ENCODE assay signal across 12 cellular contexts in genomic region chr11:1880746-1881441, GRCh38. TPM values are rescaled to one million over a fixed set of nuclear protein-coding genes. Genes with fewer than 3 reads are reported as not detected.
A peak's percentile ranks its signal among the peaks of the same experiment; 100 is the strongest.
DNase-seq lines count a peak whose midpoint lies in the region; ATAC-seq, FAIRE-seq and TF ChIP-seq lines count a peak whose summit lies in the region.
"Had no signal": no experiment of that assay in that cellular context is flagged by ENCODE, and none has a peak within 500 bp of the region (broad histone marks: within the 10 kb centered on the region; RNA-seq: fewer than 3 reads in every experiment).

No MANE protein-coding gene starts in this region.

- no peaks in the 10 kb centered on the region for H3K79me1 ChIP-seq in H1 (ENCODE audit: low read depth, low read length)

- CTCF ChIA-PET in H1 (lab: Charles Lee; ENCODE audit: partially characterized antibody) = interaction anchor here (1.3 to 4.8 kb wide), 18 partner anchors 10 to 271 kb away, joined by 3 to 170 read pairs (median 11); partner anchors contain the start of genes PRR33, SYT8 and TNNI2

- H3K9me3 ChIP-seq in H1 (ENCODE audit: insufficient read depth in 2 of 2, low read depth in 1 of 2, low read length in 1 of 2) = no peaks in the 10 kb centered on the region
- H3K9me3 ChIP-seq in ovary = no peaks in the 10 kb centered on the region
- H3K9me3 ChIP-seq: MG63 had no signal

- 0 out of 2 replicates have a peak overlapping the region, but pooled peaks have one; percentile 92 for H2BK15ac ChIP-seq in H1 (ENCODE audit: low read length)

- H4K20me1 ChIP-seq in H1 (replicated peaks in 1 of 2; ENCODE audit: control insufficient read depth in 1 of 2, insufficient read depth in 2 of 2, low read length in 2 of 2) = no peaks in the 10 kb centered on the region

- peak; percentile 9 for ATAC-seq in stimulated activated naive CD8-positive, alpha-beta T cell treated with anti-CD3 and anti-CD28 coated beads, Interleukin-15, amount 100 ng/mL, for 72 hours
- ATAC-seq in stimulated activated naive CD8-positive, alpha-beta T cell treated with anti-CD3 and anti-CD28 coated beads, Interleukin-15, Interleukin-2, amounts not matched to agents 100 U/mL and 50 U/mL, for 24 hours = no peak
- no peak for ATAC-seq in GM21723 (IDR thresholded peaks at IDR 0.05; ENCODE audit: unreplicated experiment)

- H3K27me3 Mint-ChIP-seq in stimulated activated naive CD8-positive, alpha-beta T cell treated with anti-CD3 and anti-CD28 coated beads, Interleukin-15, amount 100 ng/mL, for 72 hours = no peaks in the 10 kb centered on the region
- no peaks in the 10 kb centered on the region for H3K27me3 Mint-ChIP-seq in endothelial cell (ENCODE audit: unreplicated experiment)

- TF ChIP-seq CTCF in H1 (IDR thresholded peaks at IDR 0.05; ENCODE audit: control extremely low read depth in 1 of 3, insufficient read depth in 1 of 3, low read depth in 1 of 3, low read length in 3 of 3) (no peak), ovary (IDR thresholded peaks at IDR 0.05) (no peak), endothelial cell (IDR thresholded peaks at IDR 0.05; ENCODE audit: unreplicated experiment) (no peak)

- peak overlapping the region; percentile 75; the same call in 1 of the 2 replicates for H4K8ac ChIP-seq in H1 (ENCODE audit: extremely low read depth, insufficient read depth, low read length)

- no peak overlapping the region for H3K4me3 Mint-ChIP-seq in stimulated activated naive CD8-positive, alpha-beta T cell treated with anti-CD3 and anti-CD28 coated beads, Interleukin-15, amount 100 ng/mL, for 72 hours
- H3K4me3 Mint-ChIP-seq in endothelial cell (ENCODE audit: unreplicated experiment) = no peak overlapping the region

- peak overlapping the region; percentile 50; the same call in 1 of the 2 replicates for H2BK12ac ChIP-seq in H1 (ENCODE audit: low read depth, low read length)

- no peak overlapping the region for H3K4ac ChIP-seq in H1 (replicated peaks; ENCODE audit: insufficient read length, low read depth, low read length)

- POLR2A ChIA-PET in H1 (lab: Charles Lee; ENCODE audit: partially characterized antibody) = no interaction called here

- DNase-seq in stimulated activated naive CD8-positive, alpha-beta T cell treated with anti-CD3 and anti-CD28 coated beads, Interleukin-15, amount 100 ng/mL, for 72 hours = peak in 1 of 2 donors; percentile 14
- DNase-seq in stimulated activated naive CD8-positive, alpha-beta T cell treated with anti-CD3 and anti-CD28 coated beads, Interleukin-15, Interleukin-2, amounts not matched to agents 100 U/mL and 50 U/mL, for 24 hours = no peak
- DNase-seq in H1 (ENCODE audit: low read depth in 1 of 2, low spot score in 2 of 2) (no peak), ovary (peak in 1 of 5 donors; percentile 15), HK-2 (ENCODE audit: unreplicated experiment) (no peak), hypothalamus (lab: John Stamatoyannopoulos, UW) (no peak), endothelial cell (ENCODE audit: low spot score) (no peak)
- DNase-seq: small intestine, T-helper 9 cell had no signal

- H3K27ac Mint-ChIP-seq in stimulated activated naive CD8-positive, alpha-beta T cell treated with anti-CD3 and anti-CD28 coated beads, Interleukin-15, amount 100 ng/mL, for 72 hours = peak overlapping the region in 1 of 2 donors; percentile 92
- no peak overlapping the region for H3K27ac Mint-ChIP-seq in endothelial cell (ENCODE audit: unreplicated experiment)

- peak overlapping the region; percentile 42 for H4K91ac ChIP-seq in H1 (replicated peaks; ENCODE audit: insufficient read length, low read length)

- H3K79me2 ChIP-seq in H1 (ENCODE audit: control insufficient read depth in 1 of 2, insufficient read depth in 2 of 2, low read length in 2 of 2) = no peaks in the 10 kb centered on the region

- peaks cover 56% of the 10 kb centered on the region for H3K4me1 Mint-ChIP-seq in stimulated activated naive CD8-positive, alpha-beta T cell treated with anti-CD3 and anti-CD28 coated beads, Interleukin-15, amount 100 ng/mL, for 72 hours
- no peaks in the 10 kb centered on the region for H3K4me1 Mint-ChIP-seq in endothelial cell (ENCODE audit: unreplicated experiment)

- TF ChIP-seq RAD21 in H1 (IDR thresholded peaks at IDR 0.05 in 1 of 2, conservative IDR thresholded peaks at IDR 0.05 in 1 of 2; ENCODE audit: low read depth in 2 of 2, low read length in 2 of 2) = no peak

- no peak overlapping the region for H2BK20ac ChIP-seq in H1 (ENCODE audit: low read length)

- no peak overlapping the region for H3K56ac ChIP-seq in H1 (replicated peaks; ENCODE audit: insufficient read length, low read depth, low read length)

- 82% methylated on average over 7 of the region's 9 CpGs; no CpG with 5 or more reads in 1 of the 2 experiments for WGBS in H1 (ENCODE audit: extremely low coverage in 1 of 2, insufficient coverage in 1 of 2, insufficient read length in 1 of 2, insufficient replicate concordance in 2 of 2, low coverage in 1 of 2, low lambda C conversion rate in 2 of 2, missing lambda C conversion rate in 1 of 2), 2 experiments
- WGBS in ovary, 3 donors = 76 to 88% (median 82%) methylated on average over 9 of the region's 9 CpGs

- no peak overlapping the region for H4K5ac ChIP-seq in H1 (ENCODE audit: insufficient read length, low read depth, low read length)

- H3K23ac ChIP-seq in H1 (ENCODE audit: insufficient read length) = no peak overlapping the region

- intact Hi-C loops in ovary (cut with DNase I) = loop anchor here in 3 of 4 donors (5.0 kb wide), 5 partner anchors 36 to 271 kb away; partner anchors contain the start of genes TNNI2 (in 1 of the 3) and TNNT3 (in 1 of the 3)

- 0 out of 2 replicates have a peak overlapping the region, but pooled peaks have one; percentile 52 for H2BK5ac ChIP-seq in H1 (ENCODE audit: low read depth, low read length)

- no peak overlapping the region for H2BK120ac ChIP-seq in H1 (replicated peaks; ENCODE audit: low read depth, low read length)

- H3K27me3 ChIP-seq in H1 (replicated peaks in 1 of 4; ENCODE audit: control insufficient read depth in 3 of 4, extremely low read depth in 1 of 4, insufficient read depth in 3 of 4, low read length in 3 of 4) (no peaks in the 10 kb centered on the region; a peak in 1 of 7 replicates), ovary (no peaks in the 10 kb centered on the region)
- H3K27me3 ChIP-seq: MG63 had no signal

- H3K9me3 Mint-ChIP-seq in stimulated activated naive CD8-positive, alpha-beta T cell treated with anti-CD3 and anti-CD28 coated beads, Interleukin-15, amount 100 ng/mL, for 72 hours = no peaks in the 10 kb centered on the region
- H3K9me3 Mint-ChIP-seq in endothelial cell (ENCODE audit: unreplicated experiment) = no peaks in the 10 kb centered on the region

- no peak for TF ChIP-seq EP300 in H1 (IDR thresholded peaks at IDR 0.05; ENCODE audit: borderline replicate concordance in 1 of 2, low read depth in 2 of 2, low read length in 2 of 2)
- no peak for TF ChIP-seq EP300 in ovary (IDR thresholded peaks at IDR 0.05)

- H3K4me2 ChIP-seq in H1 (ENCODE audit: insufficient read depth in 1 of 2, low read depth in 2 of 2, low read length in 2 of 2) = no peak overlapping the region

- H3K14ac ChIP-seq in H1 (ENCODE audit: insufficient read length) = no peak overlapping the region

- H3K4me1 ChIP-seq in H1 (replicated peaks in 1 of 4; ENCODE audit: control insufficient read depth in 3 of 4, insufficient read depth in 4 of 4, low read length in 3 of 4) = peaks cover 0 to 5% (median 2%) of the 10 kb centered on the region in 4 experiments; a peak in 3 of 7 replicates
- no peaks in the 10 kb centered on the region for H3K4me1 ChIP-seq in ovary (ENCODE audit: insufficient read depth)

- TF ChIP-seq POLR2A in H1 (IDR thresholded peaks at IDR 0.05; ENCODE audit: control extremely low read depth in 1 of 2, low read depth in 2 of 2, low read length in 2 of 2) (no peak), ovary (IDR thresholded peaks at IDR 0.05) (no peak)

- H3K18ac ChIP-seq in H1 (ENCODE audit: extremely low read depth, low read length) = no peak overlapping the region

- no peak for FAIRE-seq in H1 (lab: Jason Lieb, UNC)
- FAIRE-seq: islet of Langerhans, small intestine had no signal

- H3K27ac ChIP-seq in H1 (ENCODE audit: low read depth, low read length) (no peak overlapping the region), ovary (peak overlapping the region; percentile 16 to 75)

- H2AK5ac ChIP-seq in H1 (ENCODE audit: low read depth, low read length) = 0 out of 2 replicates have a peak overlapping the region, but pooled peaks have one; percentile 82

- H3K36me3 ChIP-seq in H1 (ENCODE audit: control insufficient read depth in 2 of 4, insufficient read depth in 4 of 4, low read length in 3 of 4) (no peaks in the 10 kb centered on the region), ovary (no peaks in the 10 kb centered on the region)

- no peak overlapping the region for H3K9ac ChIP-seq in H1 (replicated peaks in 1 of 4; ENCODE audit: extremely low read depth in 1 of 4, low read depth in 3 of 4, low read length in 3 of 4)

- H3K4me3 ChIP-seq in H1 (ENCODE audit: extremely low read depth in 1 of 4, insufficient read depth in 2 of 4, low read depth in 3 of 4, low read length in 4 of 4) (no peak overlapping the region), ovary (no peak overlapping the region)
- H3K4me3 ChIP-seq: MG63 had no signal

- H3K23me2 ChIP-seq in H1 (ENCODE audit: low read depth, low read length) = peaks cover 14% of the 10 kb centered on the region; the same call in 1 of the 2 replicates

- no peak overlapping the region for H2AFZ ChIP-seq in H1 (ENCODE audit: low read length)

- no peaks in the 10 kb centered on the region for H3K36me3 Mint-ChIP-seq in endothelial cell (ENCODE audit: low read depth, unreplicated experiment)

RNA-seq across cellular contexts. Expression of gene PRR33, which starts 10.8 kb away (rescaled TPM):
- total RNA-seq in H1 (2021; fragmentation: NEBNext Ultra II Directional; extraction: Animal tissue kit (Norgen Biotek cat#: 25700)) = not detected in 2 replicates
- polyA plus RNA-seq in H1 (2011; rRNA removed) (0.02 and 0.08 TPM in 2 replicates), ovary (under 1 TPM in 1 of 2 donors, not detected in 1; 0.01 TPM)
- polyA plus RNA-seq in H1 (2011; cell fraction: cytosol; rRNA removed) = 0.03 TPM
- polyA plus RNA-seq in H1 (2011; cell fraction: nucleus; rRNA removed) = 0.04 TPM
- polyA plus RNA-seq in H1 (2012, experiment 1 of 2) = 0.06 TPM in 1 of 4 replicates, not detected in the others
- not detected for polyA plus RNA-seq in H1 (2012, experiment 2 of 2)
- 0.02 TPM for polyA plus RNA-seq in H1 (2013, experiment 1 of 2)
- polyA plus RNA-seq in H1 (2013, experiment 2 of 2) = 0.02 TPM
- not detected in 2 replicates for polyA minus RNA-seq in H1 (2011; rRNA and poly(A)+ RNA removed)
- not detected for polyA minus RNA-seq in H1 (2011; cell fraction: cytosol; rRNA and poly(A)+ RNA removed)
- polyA minus RNA-seq in H1 (2011; cell fraction: nucleus; rRNA and poly(A)+ RNA removed) = not detected
- total RNA-seq in ovary (not detected), endothelial cell (ENCODE audit: unreplicated experiment) (not detected)

RNA-seq across cellular contexts. Expression of gene LSP1, which starts 28.0 kb away (rescaled TPM):
- not detected in 2 replicates for total RNA-seq in H1 (2021; fragmentation: NEBNext Ultra II Directional; extraction: Animal tissue kit (Norgen Biotek cat#: 25700))
- 0.03 TPM in 1 of 2 replicates, not detected in the other for polyA plus RNA-seq in H1 (2011; rRNA removed)
- polyA plus RNA-seq in H1 (2011; cell fraction: cytosol; rRNA removed) = not detected
- not detected for polyA plus RNA-seq in H1 (2011; cell fraction: nucleus; rRNA removed)
- polyA plus RNA-seq in H1 (2012, experiment 1 of 2) = 0.11 TPM in 1 of 4 replicates, not detected in the others
- polyA plus RNA-seq in H1 (2012, experiment 2 of 2) = not detected
- polyA plus RNA-seq in H1 (2013, experiment 1 of 2) = 0.16 TPM
- 0.07 TPM for polyA plus RNA-seq in H1 (2013, experiment 2 of 2)
- not detected in 2 replicates for polyA minus RNA-seq in H1 (2011; rRNA and poly(A)+ RNA removed)
- not detected for polyA minus RNA-seq in H1 (2011; cell fraction: cytosol; rRNA and poly(A)+ RNA removed)
- not detected for polyA minus RNA-seq in H1 (2011; cell fraction: nucleus; rRNA and poly(A)+ RNA removed)
- 10 to 100 TPM in 3 of 7 donors, 1 to 10 TPM in 4; 3.5 to 14.8 (median 9.0) TPM for total RNA-seq in ovary
- polyA plus RNA-seq in ovary = 10 to 100 TPM in 1 of 2 donors, 1 to 10 TPM in 1; 6.0 to 22.0 TPM
- not detected for total RNA-seq in endothelial cell (ENCODE audit: unreplicated experiment)

RNA-seq across cellular contexts. Expression of gene TNNT3, which starts 38.6 kb away (rescaled TPM):
- not detected in 2 replicates for total RNA-seq in H1 (2021; fragmentation: NEBNext Ultra II Directional; extraction: Animal tissue kit (Norgen Biotek cat#: 25700))
- polyA plus RNA-seq in H1 (2011; rRNA removed) = not detected in 2 replicates
- not detected for polyA plus RNA-seq in H1 (2011; cell fraction: cytosol; rRNA removed)
- polyA plus RNA-seq in H1 (2011; cell fraction: nucleus; rRNA removed) = not detected
- polyA plus RNA-seq in H1 (2012, experiment 1 of 2) = not detected in 4 replicates
- polyA plus RNA-seq in H1 (2012, experiment 2 of 2) = not detected
- 0.14 TPM for polyA plus RNA-seq in H1 (2013, experiment 1 of 2)
- polyA plus RNA-seq in H1 (2013, experiment 2 of 2) = not detected
- polyA minus RNA-seq in H1 (2011; rRNA and poly(A)+ RNA removed) = not detected in 2 replicates
- not detected for polyA minus RNA-seq in H1 (2011; cell fraction: cytosol; rRNA and poly(A)+ RNA removed)
- not detected for polyA minus RNA-seq in H1 (2011; cell fraction: nucleus; rRNA and poly(A)+ RNA removed)
- 1 to 10 TPM in 4 of 7 donors, not detected in 3; 1.4 to 5.7 (median 2.0) TPM for total RNA-seq in ovary
- polyA plus RNA-seq in ovary = 1 to 10 TPM in 1 of 2 donors, under 1 TPM in 1; 0.22 to 9.0 TPM
- not detected for total RNA-seq in endothelial cell (ENCODE audit: unreplicated experiment)

RNA-seq across cellular contexts. Expression of gene TNNI2, which starts 42.1 kb away (rescaled TPM):
- not detected in 2 replicates for total RNA-seq in H1 (2021; fragmentation: NEBNext Ultra II Directional; extraction: Animal tissue kit (Norgen Biotek cat#: 25700))
- polyA plus RNA-seq in H1 (2011; rRNA removed) (0.39 TPM in 1 of 2 replicates, not detected in the other), ovary (under 1 TPM in 1 of 2 donors, not detected in 1; 0.41 TPM)
- polyA plus RNA-seq in H1 (2011; cell fraction: cytosol; rRNA removed) = not detected
- polyA plus RNA-seq in H1 (2011; cell fraction: nucleus; rRNA removed) = 0.33 TPM
- 0.41 TPM in 1 of 4 replicates, not detected in the others for polyA plus RNA-seq in H1 (2012, experiment 1 of 2)
- polyA plus RNA-seq in H1 (2012, experiment 2 of 2) = not detected
- 0.12 TPM for polyA plus RNA-seq in H1 (2013, experiment 1 of 2)
- polyA plus RNA-seq in H1 (2013, experiment 2 of 2) = not detected
- not detected in 2 replicates for polyA minus RNA-seq in H1 (2011; rRNA and poly(A)+ RNA removed)
- polyA minus RNA-seq in H1 (2011; cell fraction: cytosol; rRNA and poly(A)+ RNA removed) = not detected
- polyA minus RNA-seq in H1 (2011; cell fraction: nucleus; rRNA and poly(A)+ RNA removed) = not detected
- total RNA-seq in ovary (1 to 10 TPM in 1 of 7 donors, under 1 TPM in 2, not detected in 4; 0.61 to 1.2 (median 0.70) TPM), endothelial cell (ENCODE audit: unreplicated experiment) (not detected)

RNA-seq across cellular contexts. Expression of gene SYT8, which starts 46.1 kb away (rescaled TPM):
- total RNA-seq in H1 (2021; fragmentation: NEBNext Ultra II Directional; extraction: Animal tissue kit (Norgen Biotek cat#: 25700)) = not detected in 2 replicates
- polyA plus RNA-seq in H1 (2011; rRNA removed) = not detected in 2 replicates
- polyA plus RNA-seq in H1 (2011; cell fraction: cytosol; rRNA removed) = not detected
- 0.27 TPM for polyA plus RNA-seq in H1 (2011; cell fraction: nucleus; rRNA removed)
- polyA plus RNA-seq in H1 (2012, experiment 1 of 2) = not detected in 4 replicates
- not detected for polyA plus RNA-seq in H1 (2012, experiment 2 of 2)
- polyA plus RNA-seq in H1 (2013, experiment 1 of 2) = not detected
- polyA plus RNA-seq in H1 (2013, experiment 2 of 2) = 0.04 TPM
- polyA minus RNA-seq in H1 (2011; rRNA and poly(A)+ RNA removed) = not detected in 2 replicates
- not detected for polyA minus RNA-seq in H1 (2011; cell fraction: cytosol; rRNA and poly(A)+ RNA removed)
- polyA minus RNA-seq in H1 (2011; cell fraction: nucleus; rRNA and poly(A)+ RNA removed) = not detected
- total RNA-seq in ovary = 1 to 10 TPM in 1 of 7 donors, under 1 TPM in 1, not detected in 5; 0.24 to 2.4 TPM
- polyA plus RNA-seq in ovary = not detected
- total RNA-seq in endothelial cell (ENCODE audit: unreplicated experiment) = not detected
